8 cellular contexts compared by ENCODE assay signal in the genomic region with DNA sequence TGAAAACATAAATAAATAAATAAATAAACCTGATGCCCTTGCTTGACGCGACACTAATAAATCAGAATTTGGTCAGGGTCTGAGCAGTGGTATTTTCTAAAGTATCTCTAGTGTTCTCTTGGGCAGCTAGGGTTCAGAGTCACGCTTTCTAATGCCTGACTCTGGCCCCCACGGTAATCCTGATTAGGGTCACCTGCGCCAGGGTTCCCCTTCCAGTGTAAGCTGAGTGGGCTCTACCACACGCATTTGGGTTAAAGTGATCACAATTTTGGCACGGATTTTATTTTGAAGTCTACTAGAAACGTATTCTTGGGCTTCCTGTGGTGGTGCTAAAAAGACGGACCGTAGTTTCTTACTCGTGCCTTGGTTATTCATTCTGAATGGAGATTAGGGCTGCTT. TPM values are rescaled to one million over a fixed set of nuclear protein-coding genes. Genes with fewer than 3 reads are reported as not detected.
DNase-seq lines count a peak whose midpoint lies in the region; ATAC-seq and TF ChIP-seq lines count a peak whose summit lies in the region.

No MANE protein-coding gene starts in this region.

- DNase-seq in HL-60 (ENCODE audit: low read depth in 1 of 2, low spot score in 1 of 2) = no peak
- DNase-seq in breast epithelium (ENCODE audit: low spot score in 2 of 2) = no peak
- no peak for DNase-seq in NK-92 (lab: John Stamatoyannopoulos, UW; ENCODE audit: unreplicated experiment)
- no peak for DNase-seq in NCI-H146 (lab: John Stamatoyannopoulos, UW)
- no peak for DNase-seq in T1000 (lab: John Stamatoyannopoulos, UW)

- TF ChIP-seq POLR2A in breast epithelium (IDR thresholded peaks at IDR 0.05) = no peak

- peaks cover 0 to 6% of the 10 kb centered on the region in 2 donors for H3K4me1 ChIP-seq in breast epithelium
- H3K4me1 ChIP-seq in mononuclear cell (ENCODE audit: insufficient read depth, low read length) = peaks cover 18% of the 10 kb centered on the region

- peak overlapping the region; percentile 97 for H3K4me3 ChIP-seq in HL-60 (replicated peaks; ENCODE audit: insufficient read depth, low read length)
- peak overlapping the region; percentile 73 to 84 (median 79) for H3K4me3 ChIP-seq in breast epithelium
- H3K4me3 ChIP-seq in mononuclear cell (ENCODE audit: low read length) = peak overlapping the region; percentile 100

- intact Hi-C loops in breast epithelium (cut with DNase I; ENCODE audit: low total_unique reads) = no loop called here

- no peaks in the 10 kb centered on the region for H3K36me3 ChIP-seq in breast epithelium

- H3K27ac ChIP-seq in HL-60 (replicated peaks) (peak overlapping the region; percentile 77), breast epithelium (peak overlapping the region in 1 of 2 donors; percentile 87)

- H3K9me3 ChIP-seq in breast epithelium = no peaks in the 10 kb centered on the region
- H3K9me3 ChIP-seq in mononuclear cell (ENCODE audit: low read depth, low read length) = no peaks in the 10 kb centered on the region

- no peak for TF ChIP-seq CTCF in HL-60 (IDR thresholded peaks at IDR 0.05; ENCODE audit: insufficient read depth, low read length)
- TF ChIP-seq CTCF in breast epithelium (IDR thresholded peaks at IDR 0.05) = no peak

- ATAC-seq in GM18502 (IDR thresholded peaks at IDR 0.05; ENCODE audit: poor library complexity, unreplicated experiment) (peak; percentile 12), GM21381 (IDR thresholded peaks at IDR 0.05; ENCODE audit: unreplicated experiment) (no peak)

- H3K27me3 ChIP-seq in HL-60 (ENCODE audit: insufficient read depth, poor library complexity, severe bottlenecking) (no peaks in the 10 kb centered on the region), breast epithelium (no peaks in the 10 kb centered on the region), mononuclear cell (ENCODE audit: insufficient read depth, low read length) (no peaks in the 10 kb centered on the region)

RNA-seq across cellular contexts. Expression of gene TTC1, which starts 0.7 kb away (rescaled TPM):
- total RNA-seq in breast epithelium (10 to 100 TPM; 36.3 to 45.2 (median 41.0) TPM), mononuclear cell (20.1 TPM)
